ENCODE assay signal across 33 cellular contexts in genomic region chr20:13419445-13419844, GRCh38.
"Had no signal": no experiment of that assay in that cellular context is flagged by ENCODE, and none has a peak within 500 bp of the region (broad histone marks: within the 10 kb centered on the region; RNA-seq: fewer than 3 reads in every experiment).

No MANE protein-coding gene starts in this region.

- FAIRE-seq: TTC549 had no signal

- H3K4me2 ChIP-seq: SK-N-SH had no signal

- H3K27me3 Mint-ChIP-seq: activated CD4-positive, alpha-beta memory T cell treated with anti-CD3 and anti-CD28 coated beads for 36 hours had no signal

- H3K27ac Mint-ChIP-seq: activated CD4-positive, alpha-beta memory T cell treated with anti-CD3 and anti-CD28 coated beads for 36 hours; activated naive CD4-positive, alpha-beta T cell treated with anti-CD3 and anti-CD28 coated beads for 36 hours; activated naive CD4-positive, alpha-beta T cell treated with anti-CD3 and anti-CD28 coated beads, Interleukin-2, amount 50 U/mL, for 72 hours; activated T-helper 1 cell treated with anti-CD3 and anti-CD28 coated beads, Interleukin-12 subunit alpha, Interleukin-12 subunit beta, Interleukin-2, Interleukin-4 antibody, amounts not matched to agents 30 ng/mL and 10 ng/mL and 1 ng/mL, durations not matched to agents 14 hours and 24 hours and 36 hours; T-helper 1 cell treated with Interleukin-12 subunit alpha and Interleukin-12 subunit beta and Interleukin-4 antibody, amounts not matched to agents 30 μg/mL and 1 μg/mL, for 36 hours; T-helper 2 cell treated with Interferon-gamma antibody and Interleukin-4, amounts not matched to agents 5 μg/mL and 100 μg/mL, for 36 hours had no signal

- H3K27ac ChIP-seq: adrenal gland, body of pancreas, breast epithelium, Peyer's patch, SJSA1 had no signal

- ATAC-seq: activated naive CD4-positive, alpha-beta T cell treated with anti-CD3 and anti-CD28 coated beads, Interleukin-2, amount 50 U/mL, for 72 hours; activated T-cell treated with anti-CD3 and anti-CD28 coated beads, Interleukin-2, amount 50 U/mL, for 4 hours; body of pancreas; PC-3 had no signal

- H3K36me3 ChIP-seq: adrenal gland, breast epithelium, SJSA1 had no signal

- H3K9me3 ChIP-seq: adrenal gland, body of pancreas, breast epithelium, Peyer's patch, SJSA1, SK-N-SH had no signal

- H3K9ac ChIP-seq: SK-N-SH had no signal

- H3K9me3 Mint-ChIP-seq: activated CD4-positive, alpha-beta memory T cell treated with anti-CD3 and anti-CD28 coated beads for 36 hours; activated naive CD4-positive, alpha-beta T cell treated with anti-CD3 and anti-CD28 coated beads for 36 hours; activated naive CD4-positive, alpha-beta T cell treated with anti-CD3 and anti-CD28 coated beads, Interleukin-2, amount 50 U/mL, for 72 hours; activated T-cell treated with anti-CD3 and anti-CD28 coated beads, Interleukin-2, amount 50 U/mL, for 4 hours; activated T-helper 1 cell treated with anti-CD3 and anti-CD28 coated beads, Interleukin-12 subunit alpha, Interleukin-12 subunit beta, Interleukin-2, Interleukin-4 antibody, amounts not matched to agents 30 ng/mL and 10 ng/mL and 1 ng/mL, durations not matched to agents 14 hours and 24 hours and 36 hours; T-helper 1 cell treated with Interleukin-12 subunit alpha and Interleukin-12 subunit beta and Interleukin-4 antibody, amounts not matched to agents 30 μg/mL and 1 μg/mL, for 36 hours; T-helper 2 cell treated with Interferon-gamma antibody and Interleukin-4, amounts not matched to agents 5 μg/mL and 100 μg/mL, for 36 hours had no signal

- H3K27me3 ChIP-seq: adrenal gland, body of pancreas, breast epithelium, Peyer's patch, SJSA1 had no signal

- DNase-seq: activated CD4-positive, alpha-beta memory T cell treated with anti-CD3 and anti-CD28 coated beads for 36 hours; activated CD4-positive, alpha-beta T cell treated with anti-CD3 and anti-CD28 coated beads for 4 hours; activated CD4-positive, alpha-beta T cell treated with anti-CD3 and anti-CD28 coated beads, Interleukin-2, amount 50 U/mL, for 1 hour; activated CD4-positive, CD25-positive, alpha-beta regulatory T cell treated with anti-CD3 and anti-CD28 coated beads, Interleukin-2, amount 50 U/mL, for 72 hours; activated CD8-positive, alpha-beta memory T cell treated with anti-CD3 and anti-CD28 coated beads, Interleukin-2, amount 50 U/mL, for 4 hours; activated gamma-delta T cell treated with Interleukin-2 at 50 U/mL for 16 hours; activated naive CD4-positive, alpha-beta T cell treated with anti-CD3 and anti-CD28 coated beads for 36 hours; activated T-cell treated with anti-CD3 and anti-CD28 coated beads for 4 hours; activated T-cell treated with anti-CD3 and anti-CD28 coated beads, Interleukin-2, amount 50 U/mL, for 4 hours; adrenal gland; body of pancreas; caudate nucleus; NCI-H1092 treated with DMSO at 0.1 percent for 48 hours; NCI-H1417 treated with DMSO at 0.1 percent for 48 hours; NCI-H1930; NCI-H2081 treated with DMSO at 0.1 percent for 48 hours; NCI-H226; NCI-H446 treated with DMSO at 0.1 percent for 48 hours; NCI-H524; NCI-H69; NK-92 treated with Interleukin-12 subunit alpha and Interleukin-12 subunit beta, amount 100 ng/mL, for 24 hours; PC-3; Peyer's patch; RPMI8226; SHP77 treated with DMSO at 0.1 percent for 48 hours; SK-N-SH had no signal

- H3K4me1 ChIP-seq: adrenal gland, body of pancreas, breast epithelium, Peyer's patch, SJSA1 had no signal

- H3K4me3 ChIP-seq: adrenal gland, body of pancreas, breast epithelium, Peyer's patch, SJSA1 had no signal

- H3K4me3 Mint-ChIP-seq: activated CD4-positive, alpha-beta memory T cell treated with anti-CD3 and anti-CD28 coated beads for 36 hours; activated naive CD4-positive, alpha-beta T cell treated with anti-CD3 and anti-CD28 coated beads for 36 hours; activated T-cell treated with anti-CD3 and anti-CD28 coated beads, Interleukin-2, amount 50 U/mL, for 4 hours; activated T-helper 1 cell treated with anti-CD3 and anti-CD28 coated beads, Interleukin-12 subunit alpha, Interleukin-12 subunit beta, Interleukin-2, Interleukin-4 antibody, amounts not matched to agents 30 ng/mL and 10 ng/mL and 1 ng/mL, durations not matched to agents 14 hours and 24 hours and 36 hours; T-helper 1 cell treated with Interleukin-12 subunit alpha and Interleukin-12 subunit beta and Interleukin-4 antibody, amounts not matched to agents 30 μg/mL and 1 μg/mL, for 36 hours; T-helper 2 cell treated with Interferon-gamma antibody and Interleukin-4, amounts not matched to agents 5 μg/mL and 100 μg/mL, for 36 hours had no signal
